In genomic region chr19:1355258-1355973, GRCh38 we compare ENCODE assay signal across 1 cellular context.
TF ChIP-seq lines count a peak whose summit lies in the region.

No MANE protein-coding gene starts in this region.

TF ChIP-seq in GM12878, 131 proteins besides CTCF, POLR2A, EP300 and RAD21:
- TF ChIP-seq RELB (IDR thresholded peaks at IDR 0.05; ENCODE audit: low read depth) = no peak
- TF ChIP-seq BACH1 (IDR thresholded peaks at IDR 0.05; ENCODE audit: borderline replicate concordance) = no peak
- TF ChIP-seq CHD1 (IDR thresholded peaks at IDR 0.05; ENCODE audit: low read depth, low read length) = no peak
- TF ChIP-seq NFIC (IDR thresholded peaks at IDR 0.05; ENCODE audit: low read depth, low read length) = no peak
- no peak for TF ChIP-seq TCF7 (IDR thresholded peaks at IDR 0.05; ENCODE audit: borderline replicate concordance)
- TF ChIP-seq ZNF24 (IDR thresholded peaks at IDR 0.05) = no peak
- TF ChIP-seq FOS (IDR thresholded peaks at IDR 0.05; ENCODE audit: borderline replicate concordance, extremely low read depth, insufficient read length) = no peak
- TF ChIP-seq NR2C1 (IDR thresholded peaks at IDR 0.05) = no peak
- no peak for TF ChIP-seq IKZF2 (IDR thresholded peaks at IDR 0.05)
- no peak for TF ChIP-seq ASH2L (IDR thresholded peaks at IDR 0.05; ENCODE audit: borderline replicate concordance, low read depth)
- no peak for TF ChIP-seq MYC (IDR thresholded peaks at IDR 0.05; ENCODE audit: insufficient read depth, insufficient read length, insufficient replicate concordance, low read length, severe bottlenecking)
- TF ChIP-seq ZNF592 (IDR thresholded peaks at IDR 0.05) = no peak
- no peak for TF ChIP-seq MYB (IDR thresholded peaks at IDR 0.05; ENCODE audit: borderline replicate concordance, low read depth, low read length)
TF ChIP-seq in GM12878: peak in this region for 0.
